Comparison of ENCODE assay signal across 26 cellular contexts in genomic region chr4:101008503-101008902, GRCh38.
"Had no signal": no experiment of that assay in that cellular context is flagged by ENCODE, and none has a peak within 500 bp of the region (broad histone marks: within the 10 kb centered on the region; RNA-seq: fewer than 3 reads in every experiment).

No MANE protein-coding gene starts in this region.

- H3K36me3 ChIP-seq: ascending aorta had no signal

- DNase-seq: activated CD4-positive, alpha-beta T cell treated with anti-CD3 and anti-CD28 coated beads, Interleukin-2, amount 10 ng/mL, durations not matched to agents 24 days and 14 days; activated CD4-positive, alpha-beta T cell treated with anti-CD3 and anti-CD28 coated beads, Interleukin-2, amount 50 U/mL, for 4 hours; activated CD8-positive, alpha-beta memory T cell treated with anti-CD3 and anti-CD28 coated beads, Interleukin-2, amount 50 U/mL, for 4 hours; activated effector memory CD4-positive, alpha-beta T cell treated with Interleukin-2 at 50 U/mL for 16 hours; activated naive CD4-positive, alpha-beta T cell treated with anti-CD3 and anti-CD28 coated beads, Interleukin-2, amount 10 ng/mL, durations not matched to agents 7 days and 5 days; activated T-cell treated with anti-CD3 and anti-CD28 coated beads for 4 hours; activated T-cell treated with anti-CD3 and anti-CD28 coated beads, Interleukin-2, amount 50 U/mL, for 4 hours; amygdala; NCI-H1048; NCI-H1105 treated with DMSO at 0.1 percent for 48 hours; NCI-H1436; NCI-H1694; NCI-H1930; NCI-H2081 treated with DMSO at 0.1 percent for 48 hours; NCI-H226; NCI-H446 treated with DMSO at 0.1 percent for 48 hours; NCI-H524; NCI-H748 treated with DMSO at 0.1 percent for 48 hours; OCI-M1; Right ventricle myocardium superior; SW 1271; T-helper 1 cell; T-helper 2 cell; T-helper 9 cell had no signal

- H3K27ac ChIP-seq: ascending aorta had no signal

- FAIRE-seq: K562 had no signal

- H3K27me3 ChIP-seq: ascending aorta had no signal

- ATAC-seq: activated T-cell treated with anti-CD3 and anti-CD28 coated beads, Interleukin-2, amount 50 U/mL, for 4 hours; K562 had no signal

- H3K4me3 ChIP-seq: ascending aorta, K562 had no signal
